In the genomic region with DNA sequence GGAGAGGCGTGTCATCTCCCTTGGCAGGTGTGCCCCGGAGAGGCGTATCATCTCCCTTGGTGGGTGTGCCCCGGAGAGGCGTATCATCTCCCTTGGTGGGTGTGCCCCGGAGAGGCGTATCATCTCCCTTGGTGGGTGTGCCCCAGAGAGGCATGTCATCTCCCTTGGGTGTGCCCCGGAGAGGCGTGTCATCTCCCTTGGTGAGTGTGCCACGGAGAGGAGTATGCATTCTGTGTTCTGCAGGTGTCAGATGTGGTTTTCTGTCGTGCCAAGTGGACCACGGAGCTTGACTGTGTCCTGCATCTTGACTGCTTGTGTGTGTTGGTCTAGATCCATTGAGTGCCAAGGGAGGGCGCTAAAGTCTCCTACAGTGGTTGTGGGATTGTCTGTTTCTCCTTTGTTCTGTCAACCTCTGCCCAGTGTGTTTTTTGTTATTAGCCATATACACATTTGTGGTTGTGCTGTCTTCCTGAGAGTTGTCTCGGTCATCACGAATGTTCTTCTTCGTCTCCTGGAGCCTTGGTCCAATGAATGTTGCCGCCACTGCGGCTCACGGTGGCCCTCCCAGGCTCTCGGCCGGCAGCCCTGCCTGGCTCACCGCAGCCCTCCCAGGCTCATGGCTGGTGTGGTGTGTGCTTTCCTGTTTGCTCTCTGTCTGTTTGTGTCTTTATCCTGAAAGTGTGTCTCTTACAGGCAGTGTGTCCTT, we compare ENCODE assay signal across 11 cellular contexts.
DNase-seq lines count a peak whose midpoint lies in the region; ATAC-seq and TF ChIP-seq lines count a peak whose summit lies in the region.
"Had no signal": no experiment of that assay in that cellular context is flagged by ENCODE, and none has a peak within 500 bp of the region (broad histone marks: within the 10 kb centered on the region; RNA-seq: fewer than 3 reads in every experiment).

No MANE protein-coding gene starts in this region.

- no peak overlapping the region for H3K4me2 ChIP-seq in GM23248 (ENCODE audit: unreplicated experiment)
- no peak overlapping the region for H3K4me2 ChIP-seq in PC-9

- peaks cover 61% of the 10 kb centered on the region for H3K79me2 ChIP-seq in GM23248 (ENCODE audit: insufficient read depth)
- no peaks in the 10 kb centered on the region for H3K79me2 ChIP-seq in PC-9 (ENCODE audit: low read depth)

- no peaks in the 10 kb centered on the region for H3K9me2 ChIP-seq in GM23248 (ENCODE audit: insufficient read depth)
- no peaks in the 10 kb centered on the region for H3K9me2 ChIP-seq in PC-9 (ENCODE audit: insufficient read depth)

- ATAC-seq in HG02870 (IDR thresholded peaks at IDR 0.05; ENCODE audit: unreplicated experiment) (no peak), HG03342 (IDR thresholded peaks at IDR 0.05; ENCODE audit: unreplicated experiment) (no peak), GM21717 (IDR thresholded peaks at IDR 0.05; ENCODE audit: unreplicated experiment) (no peak)

- H3K4me3 ChIP-seq in A673 (ENCODE audit: low read depth, low read length, poor library complexity, severe bottlenecking) (no peak overlapping the region), GM23248 (no peak overlapping the region), ascending aorta (no peak overlapping the region), muscle layer of colon (ENCODE audit: low read depth in 1 of 2, low read length in 2 of 2) (no peak overlapping the region), PC-9 (no peak overlapping the region)

- H4K20me1 ChIP-seq in GM23248 (ENCODE audit: insufficient read depth) (no peaks in the 10 kb centered on the region), PC-9 (ENCODE audit: insufficient read depth) (peaks cover 3% of the 10 kb centered on the region)

- H3K27me3 ChIP-seq in A673 (replicated peaks; ENCODE audit: insufficient read depth, low read depth, low read length, poor library complexity) (no peaks in the 10 kb centered on the region), GM23248 (replicated peaks; ENCODE audit: insufficient read depth) (no peaks in the 10 kb centered on the region), ascending aorta (no peaks in the 10 kb centered on the region), muscle layer of colon (ENCODE audit: control insufficient read depth in 1 of 2, insufficient read depth in 2 of 2, low read length in 2 of 2) (no peaks in the 10 kb centered on the region), PC-9 (ENCODE audit: insufficient read depth, low read depth) (no peaks in the 10 kb centered on the region)

- BruUV-seq in A673 (replicated peaks; lab: Mats Ljungman, UMichigan): no TSS peak
- no TSS peak for BruUV-seq in PC-9 (replicated peaks; lab: Mats Ljungman, UMichigan)

- H3K36me3 ChIP-seq in A673 (ENCODE audit: insufficient read depth, low read length, poor library complexity, severe bottlenecking) (no peaks in the 10 kb centered on the region), GM23248 (ENCODE audit: low read depth) (no peaks in the 10 kb centered on the region), ascending aorta (no peaks in the 10 kb centered on the region), muscle layer of colon (ENCODE audit: insufficient read depth, low read length) (no peaks in the 10 kb centered on the region), PC-9 (ENCODE audit: low read depth) (no peaks in the 10 kb centered on the region)

- POLR2A ChIA-PET in A673 (lab: Charles Lee; ENCODE audit: low non-redundant PET): no interaction called here
- POLR2A ChIA-PET in PC-9 (lab: Charles Lee; ENCODE audit: unreplicated experiment): no interaction called here

- no peaks in the 10 kb centered on the region for H3K9me3 ChIP-seq in A673 (ENCODE audit: low read depth, low read length, poor library complexity, severe bottlenecking)
- no peaks in the 10 kb centered on the region for H3K9me3 ChIP-seq in GM23248 (ENCODE audit: low read depth)
- H3K9me3 ChIP-seq in ascending aorta: no peaks in the 10 kb centered on the region
- H3K9me3 ChIP-seq in muscle layer of colon (ENCODE audit: low read length): no peaks in the 10 kb centered on the region
- H3K9me3 ChIP-seq in PC-9 (ENCODE audit: insufficient read depth, low read depth): no peaks in the 10 kb centered on the region

- H3K27ac ChIP-seq in A673 (ENCODE audit: low read depth, low read length, poor library complexity, severe bottlenecking) (no peak overlapping the region), GM23248 (no peak overlapping the region), ascending aorta (peak overlapping the region; percentile 97 to 98), muscle layer of colon (ENCODE audit: low read depth, low read length) (peak overlapping the region; percentile 95), PC-9 (no peak overlapping the region)

- H3F3A ChIP-seq in GM23248 (ENCODE audit: insufficient read depth) (0 out of 2 replicates have a peak, but pooled peaks cover 5% of the 10 kb centered on the region), PC-9 (ENCODE audit: insufficient read depth, low read depth) (no peaks in the 10 kb centered on the region)

- H3K4me1 ChIP-seq in A673 (ENCODE audit: insufficient read depth, low read length, poor library complexity, severe bottlenecking) (no peaks in the 10 kb centered on the region), GM23248 (ENCODE audit: insufficient read depth) (peaks cover 25% of the 10 kb centered on the region), ascending aorta (peaks cover 34 to 67% of the 10 kb centered on the region in 2 donors), muscle layer of colon (ENCODE audit: insufficient read depth, low read length) (peaks cover 72% of the 10 kb centered on the region), PC-9 (replicated peaks; ENCODE audit: insufficient read depth) (no peaks in the 10 kb centered on the region)

- H3K9ac ChIP-seq in GM23248: no peak overlapping the region
- peak overlapping the region; percentile 76 for H3K9ac ChIP-seq in muscle layer of colon (ENCODE audit: low read length)

- 78 to 82% methylated on average over 22 of the region's 22 CpGs for WGBS in GM23248 (ENCODE audit: low coverage in 1 of 2, low lambda C conversion rate in 2 of 2, missing lambda C conversion rate in 2 of 2), 2 experiments

- TF ChIP-seq CTCF in A673 (conservative IDR thresholded peaks at IDR 0.05; ENCODE audit: low read depth, low read length): peak; percentile 30; the same call in 1 of the 2 replicates
- no peak for TF ChIP-seq CTCF in ascending aorta (IDR thresholded peaks at IDR 0.05)
- no peak for TF ChIP-seq CTCF in PC-9 (conservative IDR thresholded peaks at IDR 0.05)

- no peak overlapping the region for H2AFZ ChIP-seq in GM23248
- no peak overlapping the region for H2AFZ ChIP-seq in PC-9

- intact Hi-C loops in A673 (cut with micrococcal nuclease; ENCODE audit: unreplicated experiment): no loop called here
- intact Hi-C loops in ascending aorta (cut with DNase I): loop anchor here (2.0 to 5.0 kb wide), 2 partner anchors 238 to 327 kb away; a partner anchor contains a TSS
- intact Hi-C loops in PC-9 (cut with micrococcal nuclease; ENCODE audit: unreplicated experiment): loop anchor here (10.0 kb wide), 2 partner anchors 60 to 250 kb away; no protein-coding TSS in a partner anchor

- DNase-seq in A673 (ENCODE audit: low spot score) (no peak), GM23248 (peak; percentile 18), ascending aorta (ENCODE audit: low spot score in 2 of 2) (peak in 1 of 2 donors; percentile 63), PC-9 (no peak)
- DNase-seq: activated CD4-positive, alpha-beta T cell treated with anti-CD3 and anti-CD28 coated beads for 4 hours; CD4-positive, alpha-beta memory T cell; NCI-H1436 treated with DMSO at 0.1 percent for 48 hours had no signal

- in situ Hi-C loops in GM23248 (cut with MboI): loop anchor here (5.0 to 10.0 kb wide), 2 partner anchors 177 to 410 kb away; no protein-coding TSS in a partner anchor

- CTCF ChIA-PET in A673 (lab: Charles Lee) (interaction anchor here (0.8 kb wide), 1 partner anchor 176 kb away, joined by 4 read pairs; no protein-coding TSS in a partner anchor), PC-9 (lab: Charles Lee) (no interaction called here)

Comparison
In these comparisons a context has a peak if more than half of its experiments do, and no peak if none do; other contexts are left out.
1. H3K27ac ChIP-seq: peak in ascending aorta (2 of 2) and muscle layer of colon (single experiment); none in A673 (single experiment), GM23248 (single experiment) and PC-9 (single experiment).